Comparison of ENCODE assay signal across 1 cellular context in genomic region chr5:138843789-138844461, GRCh38.
TF ChIP-seq lines count a peak whose summit lies in the region.

No MANE protein-coding gene starts in this region.

TF ChIP-seq in endothelial cell of umbilical vein, 7 proteins besides CTCF, POLR2A, EP300 and RAD21:
- TF ChIP-seq JUN (IDR thresholded peaks at IDR 0.05; ENCODE audit: borderline replicate concordance, insufficient read depth, insufficient read length, low read depth) (no peak), POLR2AphosphoS5 (IDR thresholded peaks at IDR 0.05; ENCODE audit: insufficient read depth, low read depth, low read length) (no peak), FOS (IDR thresholded peaks at IDR 0.05; ENCODE audit: borderline replicate concordance, insufficient read depth, low read length) (no peak), EZH2 (IDR thresholded peaks at IDR 0.05; ENCODE audit: borderline replicate concordance, low read depth, low read length, severe bottlenecking) (no peak), GATA2 (IDR thresholded peaks at IDR 0.05; ENCODE audit: insufficient read depth, insufficient read length, low read depth, low read length) (no peak), MYC (IDR thresholded peaks at IDR 0.05; ENCODE audit: low read depth, low read length) (no peak), MAX (IDR thresholded peaks at IDR 0.05; ENCODE audit: insufficient read depth, insufficient read length) (no peak)
